Comparison of ENCODE assay signal across 1 cellular context in the genomic region with DNA sequence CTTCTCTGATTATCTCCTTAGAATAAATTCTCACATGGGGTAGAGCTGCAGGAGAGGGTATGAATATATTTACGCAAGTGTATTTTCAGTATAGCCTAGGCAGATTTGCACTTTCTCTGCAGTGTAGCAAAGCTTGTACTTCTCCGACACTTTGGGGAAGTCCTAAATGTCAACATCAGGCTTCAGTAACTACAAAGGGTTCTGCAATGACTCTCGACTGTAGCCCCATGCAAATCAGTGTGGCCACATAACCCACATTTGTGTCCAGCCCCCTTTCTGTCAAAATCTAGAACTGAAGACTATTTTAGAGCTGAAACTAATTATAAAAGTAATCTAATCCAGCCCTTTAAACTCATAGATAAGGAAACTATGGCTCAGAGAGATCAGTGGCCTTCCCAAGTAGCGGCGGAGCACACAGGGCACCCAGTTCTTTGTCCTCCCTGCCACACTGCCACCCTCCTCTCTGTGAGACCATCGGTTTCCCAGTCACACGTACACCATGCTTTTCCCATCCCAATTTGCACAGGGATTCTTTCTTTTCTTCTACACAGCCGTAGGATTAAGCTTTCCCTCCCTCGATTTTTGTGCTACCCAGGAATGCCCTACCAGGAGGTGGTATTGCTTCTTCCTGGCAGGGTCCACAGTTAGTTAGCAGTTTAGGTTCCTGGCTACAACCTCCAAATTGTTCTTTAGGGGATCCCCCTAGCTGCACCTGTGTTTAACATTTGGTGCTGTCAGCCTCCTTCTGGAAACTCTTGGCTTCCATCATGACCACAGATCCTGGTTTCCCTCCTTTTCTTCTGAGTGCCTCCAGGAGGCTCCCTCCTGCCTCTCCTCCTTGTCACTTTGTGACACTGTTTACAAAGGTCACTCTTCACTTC.
TF ChIP-seq lines count a peak whose summit lies in the region.

No MANE protein-coding gene starts in this region.

TF ChIP-seq in HCT116, 20 proteins besides CTCF, POLR2A, EP300 and RAD21 (continued from another document):
- TF ChIP-seq, protein P1, sequence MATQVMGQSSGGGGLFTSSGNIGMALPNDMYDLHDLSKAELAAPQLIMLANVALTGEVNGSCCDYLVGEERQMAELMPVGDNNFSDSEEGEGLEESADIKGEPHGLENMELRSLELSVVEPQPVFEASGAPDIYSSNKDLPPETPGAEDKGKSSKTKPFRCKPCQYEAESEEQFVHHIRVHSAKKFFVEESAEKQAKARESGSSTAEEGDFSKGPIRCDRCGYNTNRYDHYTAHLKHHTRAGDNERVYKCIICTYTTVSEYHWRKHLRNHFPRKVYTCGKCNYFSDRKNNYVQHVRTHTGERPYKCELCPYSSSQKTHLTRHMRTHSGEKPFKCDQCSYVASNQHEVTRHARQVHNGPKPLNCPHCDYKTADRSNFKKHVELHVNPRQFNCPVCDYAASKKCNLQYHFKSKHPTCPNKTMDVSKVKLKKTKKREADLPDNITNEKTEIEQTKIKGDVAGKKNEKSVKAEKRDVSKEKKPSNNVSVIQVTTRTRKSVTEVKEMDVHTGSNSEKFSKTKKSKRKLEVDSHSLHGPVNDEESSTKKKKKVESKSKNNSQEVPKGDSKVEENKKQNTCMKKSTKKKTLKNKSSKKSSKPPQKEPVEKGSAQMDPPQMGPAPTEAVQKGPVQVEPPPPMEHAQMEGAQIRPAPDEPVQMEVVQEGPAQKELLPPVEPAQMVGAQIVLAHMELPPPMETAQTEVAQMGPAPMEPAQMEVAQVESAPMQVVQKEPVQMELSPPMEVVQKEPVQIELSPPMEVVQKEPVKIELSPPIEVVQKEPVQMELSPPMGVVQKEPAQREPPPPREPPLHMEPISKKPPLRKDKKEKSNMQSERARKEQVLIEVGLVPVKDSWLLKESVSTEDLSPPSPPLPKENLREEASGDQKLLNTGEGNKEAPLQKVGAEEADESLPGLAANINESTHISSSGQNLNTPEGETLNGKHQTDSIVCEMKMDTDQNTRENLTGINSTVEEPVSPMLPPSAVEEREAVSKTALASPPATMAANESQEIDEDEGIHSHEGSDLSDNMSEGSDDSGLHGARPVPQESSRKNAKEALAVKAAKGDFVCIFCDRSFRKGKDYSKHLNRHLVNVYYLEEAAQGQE (IDR thresholded peaks at IDR 0.05; ENCODE audit: low read depth) = no peak
- no peak for TF ChIP-seq YY1 (IDR thresholded peaks at IDR 0.05; ENCODE audit: extremely low read depth, insufficient replicate concordance, low read depth, low read length)
